In the genomic region with DNA sequence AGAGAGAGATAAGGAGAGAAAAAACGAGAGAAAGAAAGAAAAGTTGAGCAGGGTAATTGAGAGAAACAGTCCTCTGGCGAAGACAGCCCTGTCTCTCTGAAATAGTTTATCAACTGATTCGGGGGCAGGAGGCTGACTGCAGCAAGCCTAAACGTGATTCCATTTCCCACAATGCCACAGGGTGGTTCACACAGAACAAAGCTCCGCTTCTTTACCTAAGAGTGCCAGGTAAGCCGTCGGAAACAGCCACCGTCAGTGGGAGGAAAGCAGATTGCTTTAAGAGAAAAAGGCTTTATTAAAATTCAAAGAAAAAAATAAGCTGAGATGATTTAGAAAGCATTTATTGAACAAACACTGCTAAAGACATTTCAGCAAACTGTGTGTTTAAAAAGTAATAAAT, we compare ENCODE assay signal across 26 cellular contexts.
"Had no signal": no experiment of that assay in that cellular context is flagged by ENCODE, and none has a peak within 500 bp of the region (broad histone marks: within the 10 kb centered on the region; RNA-seq: fewer than 3 reads in every experiment).

No MANE protein-coding gene starts in this region.

- H3K27ac Mint-ChIP-seq: activated naive CD4-positive, alpha-beta T cell treated with anti-CD3 and anti-CD28 coated beads for 36 hours; activated naive CD8-positive, alpha-beta T cell treated with anti-CD3 and anti-CD28 coated beads, Interleukin-2, amount 10 ng/mL, durations not matched to agents 7 days and 5 days; activated T-cell treated with anti-CD3 and anti-CD28 coated beads, Interleukin-2, amount 50 U/mL, for 72 hours; mesothelial cell of epicardium; stimulated activated effector memory CD8-positive, alpha-beta T cell treated with anti-CD3 and anti-CD28 coated beads, Interleukin-12 subunit alpha, Interleukin-12 subunit beta, amount 100 ng/mL, for 72 hours; stimulated activated naive CD8-positive, alpha-beta T cell treated with anti-CD3 and anti-CD28 coated beads, Interleukin-15, Interleukin-2, amounts not matched to agents 100 ng/mL and 50 ng/mL, for 24 hours; type B pancreatic cell had no signal

- DNase-seq: activated CD4-positive, alpha-beta T cell treated with anti-CD3 and anti-CD28 coated beads for 4 hours; activated CD4-positive, alpha-beta T cell treated with anti-CD3 and anti-CD28 coated beads, Interleukin-2, amount 50 U/mL, for 4 hours; activated effector memory CD4-positive, alpha-beta T cell treated with Interleukin-2 at 50 U/mL for 16 hours; activated naive CD4-positive, alpha-beta T cell treated with anti-CD3 and anti-CD28 coated beads for 36 hours; activated naive CD8-positive, alpha-beta T cell treated with anti-CD3 and anti-CD28 coated beads, Interleukin-2, amount 10 ng/mL, durations not matched to agents 7 days and 5 days; activated T-cell treated with anti-CD3 and anti-CD28 coated beads for 4 hours; activated T-cell treated with anti-CD3 and anti-CD28 coated beads, Interleukin-2, amount 50 U/mL, for 72 hours; dorsolateral prefrontal cortex; effector memory CD4-positive, alpha-beta T cell; heart left ventricle; left ventricle myocardium inferior; naive B cell; occipital lobe; right cardiac atrium; stimulated activated CD4-positive, alpha-beta T cell treated with anti-CD3 and anti-CD28 coated beads, Interleukin-4, amount 100 ng/mL, for 1 hour; uterus had no signal

- H3K36me3 Mint-ChIP-seq: activated naive CD8-positive, alpha-beta T cell treated with anti-CD3 and anti-CD28 coated beads, Interleukin-2, amount 10 ng/mL, durations not matched to agents 7 days and 5 days; brain; mesothelial cell of epicardium; naive B cell; stimulated activated effector memory CD8-positive, alpha-beta T cell treated with anti-CD3 and anti-CD28 coated beads, Interleukin-12 subunit alpha, Interleukin-12 subunit beta, amount 100 ng/mL, for 72 hours; type B pancreatic cell had no signal

- H3K27me3 Mint-ChIP-seq: activated naive CD8-positive, alpha-beta T cell treated with anti-CD3 and anti-CD28 coated beads, Interleukin-2, amount 10 ng/mL, durations not matched to agents 7 days and 5 days; brain; type B pancreatic cell had no signal

- H3K36me3 ChIP-seq: ascending aorta, heart left ventricle, left ventricle myocardium inferior, thoracic aorta, uterus had no signal

- H3K27me3 ChIP-seq: ascending aorta, uterus had no signal

- H3K9me3 Mint-ChIP-seq: activated naive CD4-positive, alpha-beta T cell treated with anti-CD3 and anti-CD28 coated beads for 36 hours; activated naive CD8-positive, alpha-beta T cell treated with anti-CD3 and anti-CD28 coated beads, Interleukin-2, amount 10 ng/mL, durations not matched to agents 7 days and 5 days; activated T-cell treated with anti-CD3 and anti-CD28 coated beads, Interleukin-2, amount 50 U/mL, for 72 hours; mesothelial cell of epicardium; stimulated activated naive CD8-positive, alpha-beta T cell treated with anti-CD3 and anti-CD28 coated beads, Interleukin-15, Interleukin-2, amounts not matched to agents 100 ng/mL and 50 ng/mL, for 24 hours; type B pancreatic cell had no signal

- H3K4me1 Mint-ChIP-seq: activated naive CD8-positive, alpha-beta T cell treated with anti-CD3 and anti-CD28 coated beads, Interleukin-2, amount 10 ng/mL, durations not matched to agents 7 days and 5 days; naive B cell; stimulated activated effector memory CD8-positive, alpha-beta T cell treated with anti-CD3 and anti-CD28 coated beads, Interleukin-12 subunit alpha, Interleukin-12 subunit beta, amount 100 ng/mL, for 72 hours had no signal

- H3K9me3 ChIP-seq: ascending aorta, heart left ventricle, left ventricle myocardium inferior, thoracic aorta, uterus had no signal

- H3K27ac ChIP-seq: ascending aorta, coronary artery, heart left ventricle, left ventricle myocardium inferior, thoracic aorta, uterus, VCaP had no signal

- ATAC-seq: activated T-cell treated with anti-CD3 and anti-CD28 coated beads, Interleukin-2, amount 50 U/mL, for 72 hours; heart left ventricle; right cardiac atrium; stimulated activated effector memory CD8-positive, alpha-beta T cell treated with anti-CD3 and anti-CD28 coated beads, Interleukin-12 subunit alpha, Interleukin-12 subunit beta, amount 100 ng/mL, for 72 hours had no signal

- H3K4me1 ChIP-seq: ascending aorta, heart left ventricle, left ventricle myocardium inferior, uterus had no signal

- H3K4me3 Mint-ChIP-seq: activated naive CD4-positive, alpha-beta T cell treated with anti-CD3 and anti-CD28 coated beads for 36 hours; activated naive CD8-positive, alpha-beta T cell treated with anti-CD3 and anti-CD28 coated beads, Interleukin-2, amount 10 ng/mL, durations not matched to agents 7 days and 5 days; activated T-cell treated with anti-CD3 and anti-CD28 coated beads, Interleukin-2, amount 50 U/mL, for 72 hours; mesothelial cell of epicardium; naive B cell; stimulated activated effector memory CD8-positive, alpha-beta T cell treated with anti-CD3 and anti-CD28 coated beads, Interleukin-12 subunit alpha, Interleukin-12 subunit beta, amount 100 ng/mL, for 72 hours; stimulated activated naive CD8-positive, alpha-beta T cell treated with anti-CD3 and anti-CD28 coated beads, Interleukin-15, Interleukin-2, amounts not matched to agents 100 ng/mL and 50 ng/mL, for 24 hours; type B pancreatic cell had no signal

- H3K4me3 ChIP-seq: ascending aorta, coronary artery, dorsolateral prefrontal cortex, heart left ventricle, left ventricle myocardium inferior, lung, thoracic aorta, uterus had no signal
